Comparison of ENCODE assay signal across 11 cellular contexts in genomic region chr18:31506024-31506742, GRCh38. TPM values are rescaled to one million over a fixed set of nuclear protein-coding genes. Genes with fewer than 3 reads are reported as not detected.
A peak's percentile ranks its signal among the peaks of the same experiment; 100 is the strongest.
DNase-seq lines count a peak whose midpoint lies in the region; ATAC-seq, FAIRE-seq and TF ChIP-seq lines count a peak whose summit lies in the region.
"Had no signal": no experiment of that assay in that cellular context is flagged by ENCODE, and none has a peak within 500 bp of the region (broad histone marks: within the 10 kb centered on the region; RNA-seq: fewer than 3 reads in every experiment).

No MANE protein-coding gene starts in this region.

- peak; percentile 58 for ATAC-seq in foreskin keratinocyte
- peak in 3 of 4 donors; percentile 48 to 60 (median 58) for ATAC-seq in pancreas
- ATAC-seq in T-cell (replicated peaks in 1 of 4), result no peak
- ATAC-seq in GM18870 (IDR thresholded peaks at IDR 0.05; ENCODE audit: unreplicated experiment), result no peak
- ATAC-seq: activated CD4-positive, alpha-beta T cell treated with anti-CD3 and anti-CD28 coated beads for 36 hours had no signal

- H3K4me1 ChIP-seq in foreskin keratinocyte (peaks cover 25% of the 10 kb centered on the region), pancreas (peaks cover 0 to 16% (median 16%) of the 10 kb centered on the region in 3 donors)

- WGBS in pancreas, 2 donors, result 59 to 69% methylated on average over 5 of the region's 5 CpGs

- H3K9me3 ChIP-seq in pancreas, result no peaks in the 10 kb centered on the region

- no peak overlapping the region for H3K27ac ChIP-seq in VCaP
- H3K27ac ChIP-seq in foreskin keratinocyte, result peak overlapping the region; percentile 49
- no peak overlapping the region for H3K27ac ChIP-seq in pancreas

- no peak overlapping the region for H3K27ac Mint-ChIP-seq in T-cell
- no peak overlapping the region for H3K27ac Mint-ChIP-seq in activated naive CD4-positive, alpha-beta T cell treated with anti-CD3 and anti-CD28 coated beads, Interleukin-2, amount 10 ng/mL, durations not matched to agents 7 days and 5 days
- H3K27ac Mint-ChIP-seq: activated CD4-positive, alpha-beta T cell treated with anti-CD3 and anti-CD28 coated beads for 36 hours had no signal

- DNase-seq in HT-29 (ENCODE audit: low spot score), result peak; percentile 35
- DNase-seq in foreskin keratinocyte, result peak in 1 of 2 donors; percentile 44
- DNase-seq in pancreas, result no peak
- no peak for DNase-seq in stimulated activated CD4-positive, alpha-beta T cell treated with anti-CD3 and anti-CD28 coated beads, Interleukin-12 subunit alpha, Interleukin-12 subunit beta, amount 100 ng/mL, for 4 hours
- no peak for DNase-seq in T-cell
- DNase-seq in activated naive CD4-positive, alpha-beta T cell treated with anti-CD3 and anti-CD28 coated beads, Interleukin-2, amount 10 ng/mL, durations not matched to agents 7 days and 5 days, result no peak
- DNase-seq: activated CD4-positive, alpha-beta T cell treated with anti-CD3 and anti-CD28 coated beads for 36 hours; DMS79 had no signal

- peaks cover 4 to 8% of the 10 kb centered on the region in 2 donors for H3K27me3 Mint-ChIP-seq in T-cell
- H3K27me3 Mint-ChIP-seq in activated naive CD4-positive, alpha-beta T cell treated with anti-CD3 and anti-CD28 coated beads, Interleukin-2, amount 10 ng/mL, durations not matched to agents 7 days and 5 days, result peaks cover 8% of the 10 kb centered on the region

- H3K4me1 Mint-ChIP-seq in T-cell, result no peaks in the 10 kb centered on the region
- no peaks in the 10 kb centered on the region for H3K4me1 Mint-ChIP-seq in activated naive CD4-positive, alpha-beta T cell treated with anti-CD3 and anti-CD28 coated beads, Interleukin-2, amount 10 ng/mL, durations not matched to agents 7 days and 5 days
- H3K4me1 Mint-ChIP-seq: activated CD4-positive, alpha-beta T cell treated with anti-CD3 and anti-CD28 coated beads for 36 hours had no signal

- intact Hi-C loops in pancreas (cut with DNase I), result no loop called here

- H3K27me3 ChIP-seq in foreskin keratinocyte (no peaks in the 10 kb centered on the region), pancreas (no peaks in the 10 kb centered on the region)

- CTCF ChIA-PET in T-cell (lab: Charles Lee), result no interaction called here
- CTCF ChIA-PET in activated naive CD4-positive, alpha-beta T cell treated with anti-CD3 and anti-CD28 coated beads, Interleukin-2, amount 10 ng/mL, durations not matched to agents 7 days and 5 days (lab: Charles Lee), result no interaction called here

- no peaks in the 10 kb centered on the region for H3K36me3 Mint-ChIP-seq in T-cell
- no peaks in the 10 kb centered on the region for H3K36me3 Mint-ChIP-seq in activated naive CD4-positive, alpha-beta T cell treated with anti-CD3 and anti-CD28 coated beads, Interleukin-2, amount 10 ng/mL, durations not matched to agents 7 days and 5 days

- H3K9me3 Mint-ChIP-seq in T-cell, result no peaks in the 10 kb centered on the region
- H3K9me3 Mint-ChIP-seq in activated naive CD4-positive, alpha-beta T cell treated with anti-CD3 and anti-CD28 coated beads, Interleukin-2, amount 10 ng/mL, durations not matched to agents 7 days and 5 days, result no peaks in the 10 kb centered on the region

- no peak overlapping the region for H3K4me3 ChIP-seq in pancreas

- no peak overlapping the region for H3K4me3 Mint-ChIP-seq in T-cell
- no peak overlapping the region for H3K4me3 Mint-ChIP-seq in activated naive CD4-positive, alpha-beta T cell treated with anti-CD3 and anti-CD28 coated beads, Interleukin-2, amount 10 ng/mL, durations not matched to agents 7 days and 5 days
- H3K4me3 Mint-ChIP-seq: activated CD4-positive, alpha-beta T cell treated with anti-CD3 and anti-CD28 coated beads for 36 hours had no signal

- POLR2A ChIA-PET in T-cell (lab: Charles Lee), result no interaction called here

- TF ChIP-seq CTCF in VCaP (conservative IDR thresholded peaks at IDR 0.05) (peak; percentile 86), foreskin keratinocyte (conservative IDR thresholded peaks at IDR 0.05) (peak; percentile 72), pancreas (IDR thresholded peaks at IDR 0.05) (no peak)

- FAIRE-seq in pancreas (lab: Jason Lieb, UNC), result no peak

- no peaks in the 10 kb centered on the region for H3K36me3 ChIP-seq in pancreas

RNA-seq across cellular contexts. Expression of gene DSG2, which starts 8.2 kb away (rescaled TPM):
- total RNA-seq in HT-29 (2014; rRNA removed; shearing (Covaris generic)), result 16.5 and 17.8 TPM in 2 replicates
- total RNA-seq in foreskin keratinocyte (142 and 144 TPM in 2 replicates), pancreas (10 to 100 TPM; 23.2 to 62.1 (median 26.5) TPM), T-cell (under 1 TPM; 0.07 to 0.83 (median 0.53) TPM)
- polyA plus RNA-seq in foreskin keratinocyte (28.0 and 35.4 TPM in 2 replicates), pancreas (10 to 100 TPM in 1 of 2 donors, 1 to 10 TPM in 1; 7.6 to 15.8 TPM)

RNA-seq across cellular contexts. Expression of gene DSG3, which starts 58.6 kb away (rescaled TPM):
- total RNA-seq in HT-29 (2014; rRNA removed; shearing (Covaris generic)), result 0.03 TPM in 1 of 2 replicates, not detected in the other
- 73.1 and 102 TPM in 2 replicates for total RNA-seq in foreskin keratinocyte
- 18.4 and 20.3 TPM in 2 replicates for polyA plus RNA-seq in foreskin keratinocyte
- total RNA-seq in pancreas, result not detected
- under 1 TPM in 1 of 2 donors, not detected in 1; 0.02 TPM for polyA plus RNA-seq in pancreas
- total RNA-seq in T-cell, result not detected
- total RNA-seq: activated CD4-positive, alpha-beta T cell treated with anti-CD3 and anti-CD28 coated beads for 36 hours; subcutaneous adipose tissue had no signal

Comparison
In these comparisons a context has a peak if more than half of its experiments do, and no peak if none do; other contexts are left out.
1. CTCF ChIP-seq: peak in VCaP (single experiment) and foreskin keratinocyte (single experiment); none in pancreas (0 of 4).
2. ATAC-seq: peak in foreskin keratinocyte (single experiment) and pancreas (3 of 4); none in T-cell (0 of 4) and GM18870 (single experiment).
3. RNA of gene DSG3, which starts 58.6 kb away (total RNA-seq): 73.1 to 102 TPM in foreskin keratinocyte; 0.03 TPM in HT-29, not detected in pancreas and not detected in T-cell; every median in the first group is over 10 times any median in the second.